Comparison of ENCODE assay signal across 10 cellular contexts in the genomic region with DNA sequence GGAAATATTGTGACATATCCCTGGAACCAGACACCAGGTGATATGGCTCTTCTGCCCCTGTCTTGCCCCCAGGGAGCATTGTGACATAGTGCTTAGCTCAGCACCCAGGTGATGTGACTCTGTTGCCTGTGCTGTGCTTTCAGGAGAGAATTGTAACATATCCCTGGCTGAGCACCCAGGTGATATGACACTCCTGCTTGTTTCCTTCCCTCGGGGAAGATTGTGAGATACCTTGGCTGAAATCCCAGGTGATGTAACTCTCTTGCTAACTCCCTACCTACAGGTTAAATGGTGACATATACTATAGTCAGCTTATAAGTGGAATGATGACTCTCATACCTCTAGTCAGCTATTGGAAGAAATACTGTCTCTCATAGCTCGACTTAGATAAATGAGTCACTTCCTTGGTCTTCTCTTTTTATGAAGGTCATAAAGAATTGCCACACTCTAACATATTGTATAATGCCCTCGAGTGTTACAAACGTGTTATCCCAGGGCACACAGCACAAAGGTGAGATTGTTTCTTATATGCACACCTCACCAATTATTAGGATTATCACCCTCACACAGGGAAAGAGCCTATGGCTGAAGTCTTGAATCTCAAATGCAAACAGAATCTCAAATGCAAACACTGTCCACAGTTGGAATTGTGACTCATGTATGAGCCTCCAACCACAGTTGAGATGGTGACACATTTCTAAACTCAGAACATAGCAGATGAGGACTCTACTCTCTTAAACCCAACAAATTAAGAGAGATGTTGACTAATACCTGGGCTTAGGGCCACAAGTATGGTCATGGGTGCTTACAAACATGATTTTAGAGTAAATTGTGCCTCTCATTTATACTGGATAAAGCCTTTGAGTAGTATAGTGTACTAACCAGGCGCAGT. TPM values are rescaled to one million over a fixed set of nuclear protein-coding genes. Genes with fewer than 3 reads are reported as not detected.
DNase-seq lines count a peak whose midpoint lies in the region; ATAC-seq and TF ChIP-seq lines count a peak whose summit lies in the region.
"Had no signal": no experiment of that assay in that cellular context is flagged by ENCODE, and none has a peak within 500 bp of the region (broad histone marks: within the 10 kb centered on the region; RNA-seq: fewer than 3 reads in every experiment).

No MANE protein-coding gene starts in this region.

- no peak overlapping the region for H2AFZ ChIP-seq in MM.1S (ENCODE audit: low read length)

- H3K27me3 ChIP-seq in lung (ENCODE audit: control insufficient read depth, insufficient read depth) (no peaks in the 10 kb centered on the region), MM.1S (replicated peaks; ENCODE audit: insufficient read depth, low read length) (no peaks in the 10 kb centered on the region)

- no peaks in the 10 kb centered on the region for H3K79me2 ChIP-seq in MM.1S (ENCODE audit: low read length)

- no peak overlapping the region for H3K4me3 Mint-ChIP-seq in osteocyte (ENCODE audit: unreplicated experiment)
- H3K4me3 Mint-ChIP-seq: H9 had no signal

- DNase-seq in DMS53 (lab: John Stamatoyannopoulos, UW) (peak; percentile 64), amniotic epithelial cell (ENCODE audit: low read depth) (peak; percentile 61), lung (ENCODE audit: low spot score) (no peak), MM.1S (no peak), osteocyte (ENCODE audit: extremely low spot score, unreplicated experiment) (no peak), COLO829 (ENCODE audit: low spot score) (no peak)
- DNase-seq: H9, NCI-H1436 treated with DMSO at 0.1 percent for 48 hours had no signal

- WGBS in lung, 2 donors: 59 to 74% methylated on average over 5 of the region's 5 CpGs

- H3K27me3 Mint-ChIP-seq in osteocyte (ENCODE audit: unreplicated experiment): no peaks in the 10 kb centered on the region

- H3K36me3 ChIP-seq in lung (ENCODE audit: control insufficient read depth in 2 of 2, insufficient read depth in 2 of 2, low read length in 2 of 2): peaks cover 35 to 52% of the 10 kb centered on the region in 2 donors
- no peaks in the 10 kb centered on the region for H3K36me3 ChIP-seq in MM.1S (replicated peaks; ENCODE audit: insufficient read depth, low read length)

- H3K4me1 Mint-ChIP-seq in osteocyte (ENCODE audit: unreplicated experiment): no peaks in the 10 kb centered on the region
- H3K4me1 Mint-ChIP-seq: H9 had no signal

- H3K4me3 ChIP-seq in lung (no peak overlapping the region), MM.1S (ENCODE audit: low read length) (no peak overlapping the region)

- H3F3A ChIP-seq in MM.1S (ENCODE audit: insufficient read depth, low read length): no peaks in the 10 kb centered on the region

- H3K36me3 Mint-ChIP-seq in osteocyte (ENCODE audit: unreplicated experiment): peaks cover 64% of the 10 kb centered on the region

- peaks cover 0 to 1% of the 10 kb centered on the region in 2 donors for H3K9me3 ChIP-seq in lung (ENCODE audit: control insufficient read depth in 2 of 2, insufficient read depth in 1 of 2, low read length in 1 of 2)
- no peaks in the 10 kb centered on the region for H3K9me3 ChIP-seq in MM.1S (replicated peaks; ENCODE audit: insufficient read depth, low read length)

- H3K27ac ChIP-seq in lung (ENCODE audit: low read depth in 1 of 2, low read length in 1 of 2) (peak overlapping the region in 1 of 2 donors; percentile 18), MM.1S (ENCODE audit: low read length) (no peak overlapping the region)

- no peak overlapping the region for H3K4me2 ChIP-seq in MM.1S (ENCODE audit: low read depth, low read length)

- no peaks in the 10 kb centered on the region for H3K9me3 Mint-ChIP-seq in osteocyte (ENCODE audit: unreplicated experiment)
- H3K9me3 Mint-ChIP-seq: H9 had no signal

- no peak overlapping the region for H3K9ac ChIP-seq in MM.1S (ENCODE audit: low read length)

- ATAC-seq in HG03442 (IDR thresholded peaks at IDR 0.05; ENCODE audit: unreplicated experiment) (peak; percentile 77), lung (ENCODE audit: insufficient read depth, low FRiP score) (peak; percentile 20), GM18909 (IDR thresholded peaks at IDR 0.05; ENCODE audit: poor library complexity, unreplicated experiment) (no peak)

- no peaks in the 10 kb centered on the region for H3K9me2 ChIP-seq in MM.1S (replicated peaks; ENCODE audit: insufficient read depth, low read length)

- no peaks in the 10 kb centered on the region for H4K20me1 ChIP-seq in MM.1S (ENCODE audit: insufficient read depth, low read length)

- H3K4me1 ChIP-seq in lung (ENCODE audit: control insufficient read depth in 2 of 2, insufficient read depth in 2 of 2, low read length in 2 of 2) (peaks cover 0 to 2% of the 10 kb centered on the region in 2 donors), MM.1S (ENCODE audit: low read length) (no peaks in the 10 kb centered on the region)

- TF ChIP-seq CTCF in lung (IDR thresholded peaks at IDR 0.05; ENCODE audit: control extremely low read depth, extremely low read depth) (no peak), MM.1S (IDR thresholded peaks at IDR 0.05; ENCODE audit: low read length) (no peak), osteocyte (IDR thresholded peaks at IDR 0.05) (no peak)

- H3K27ac Mint-ChIP-seq in osteocyte (ENCODE audit: unreplicated experiment): no peak overlapping the region
- H3K27ac Mint-ChIP-seq: H9 had no signal

RNA-seq across cellular contexts. Expression of gene ZNF254, which starts 32.7 kb away (rescaled TPM):
- total RNA-seq in lung: 10 to 100 TPM; 14.9 to 68.7 TPM
- polyA plus RNA-seq in lung: 1 to 10 TPM; 4.5 to 6.1 TPM
- total RNA-seq in osteocyte: 18.7 and 19.2 TPM in 2 replicates

Comparison
In these comparisons a context has a peak if more than half of its experiments do, and no peak if none do; other contexts are left out.
1. DNase-seq: peak in DMS53 (single experiment) and amniotic epithelial cell (single experiment); none in lung (single experiment), MM.1S (single experiment), osteocyte (single experiment) and COLO829 (single experiment).